1 cellular context compared by ENCODE assay signal in the genomic region with DNA sequence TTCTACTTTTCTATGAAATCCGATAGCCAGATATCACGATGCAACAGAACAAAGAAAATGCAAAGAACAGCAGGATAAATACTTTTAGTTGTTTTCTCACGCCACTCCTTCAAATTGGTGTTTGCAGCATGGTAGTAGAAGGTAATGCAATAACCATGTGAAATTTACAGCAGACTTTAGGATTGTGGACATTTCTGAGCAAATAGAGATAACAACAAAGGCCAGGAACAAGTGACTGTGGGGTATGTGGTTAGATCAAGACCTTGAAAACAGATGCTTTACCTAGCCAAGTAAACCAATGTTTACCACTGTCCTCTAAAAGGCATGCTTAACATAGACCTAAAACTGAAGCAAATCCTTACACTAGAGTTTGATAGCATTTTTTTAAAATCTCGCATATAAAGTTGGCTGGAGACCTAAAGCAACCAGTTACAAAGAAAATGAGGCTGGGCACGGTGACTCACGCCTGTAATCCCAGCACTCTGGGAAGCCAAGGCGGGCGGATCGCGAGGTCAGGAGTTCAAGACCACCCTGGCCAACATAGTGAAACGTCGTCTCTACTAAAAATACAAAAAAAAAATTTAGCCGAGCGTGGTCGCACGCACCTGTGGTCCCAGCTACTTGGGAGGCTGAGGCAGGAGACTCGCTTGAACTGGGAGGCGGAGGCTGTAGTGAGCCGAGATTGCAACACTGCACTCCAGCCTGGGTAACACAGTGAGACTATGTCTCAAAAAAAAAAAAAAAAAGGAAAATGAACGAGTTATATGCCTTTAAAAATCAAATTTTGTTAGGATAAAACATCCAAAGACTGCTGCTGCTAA.
TF ChIP-seq lines count a peak whose summit lies in the region.

No MANE protein-coding gene starts in this region.

TF ChIP-seq in HepG2, 621 proteins besides CTCF, POLR2A, EP300 and RAD21 (continued from another document and continues in another):
- TF ChIP-seq MIXL1 (CRISPR knock-in tag; IDR thresholded peaks at IDR 0.05) (peak; percentile 34; the same call in 1 of the 2 replicates), NFIB (CRISPR knock-in tag; IDR thresholded peaks at IDR 0.05; ENCODE audit: borderline replicate concordance) (no peak), GTF3A (CRISPR knock-in tag; conservative IDR thresholded peaks at IDR 0.05) (no peak), ZNF549 (CRISPR knock-in tag; IDR thresholded peaks at IDR 0.05) (no peak), SOX5 (CRISPR knock-in tag; IDR thresholded peaks at IDR 0.05; ENCODE audit: borderline replicate concordance) (peak; percentile 94), MED1 (CRISPR knock-in tag; IDR thresholded peaks at IDR 0.05) (peak; percentile 85), ZFX (CRISPR knock-in tag; IDR thresholded peaks at IDR 0.05; ENCODE audit: low read depth) (no peak), CREB1 (IDR thresholded peaks at IDR 0.05) (no peak), CREB1 (CRISPR knock-in tag; IDR thresholded peaks at IDR 0.05) (peak; percentile 29; the same call in 1 of the 2 replicates), NR2F6 (IDR thresholded peaks at IDR 0.05) (peak; percentile 53), NR2F6 (CRISPR knock-in tag; IDR thresholded peaks at IDR 0.05) (peak; percentile 58; the same call in 1 of the 2 replicates), SIN3A (IDR thresholded peaks at IDR 0.05; ENCODE audit: borderline replicate concordance, low read depth, low read length) (no peak), DPF2 (CRISPR knock-in tag; IDR thresholded peaks at IDR 0.05; ENCODE audit: borderline replicate concordance, low read depth) (0 out of 2 replicates have a peak, but pooled peaks have one; percentile 17), MTF1 (CRISPR knock-in tag; IDR thresholded peaks at IDR 0.05) (no peak), ZNF468 (CRISPR knock-in tag; IDR thresholded peaks at IDR 0.05) (no peak), ZNF264 (CRISPR knock-in tag; IDR thresholded peaks at IDR 0.05) (no peak), ZNF841 (CRISPR knock-in tag; IDR thresholded peaks at IDR 0.05; ENCODE audit: borderline replicate concordance) (no peak), NCOA5 (CRISPR knock-in tag; IDR thresholded peaks at IDR 0.05) (no peak), POLR2AphosphoS2 (IDR thresholded peaks at IDR 0.05; ENCODE audit: low read depth, low read length) (no peak), SP4 (CRISPR knock-in tag; IDR thresholded peaks at IDR 0.05) (no peak), ZMYM4 (CRISPR knock-in tag; IDR thresholded peaks at IDR 0.05) (peak; percentile 51; the same call in 1 of the 2 replicates), SKI (IDR thresholded peaks at IDR 0.05; ENCODE audit: partially characterized antibody) (peak; percentile 74), PAWR (CRISPR knock-in tag; IDR thresholded peaks at IDR 0.05; ENCODE audit: borderline replicate concordance) (no peak), HMG20A (CRISPR knock-in tag; IDR thresholded peaks at IDR 0.05; ENCODE audit: borderline replicate concordance) (peak; percentile 84), ZSCAN9 (CRISPR knock-in tag; IDR thresholded peaks at IDR 0.05; ENCODE audit: borderline replicate concordance) (peak; percentile 79; the same call in 1 of the 2 replicates), REL (CRISPR knock-in tag; conservative IDR thresholded peaks at IDR 0.05) (no peak), CCDC6 (CRISPR knock-in tag; IDR thresholded peaks at IDR 0.05) (no peak)
- TF ChIP-seq, protein P1, sequence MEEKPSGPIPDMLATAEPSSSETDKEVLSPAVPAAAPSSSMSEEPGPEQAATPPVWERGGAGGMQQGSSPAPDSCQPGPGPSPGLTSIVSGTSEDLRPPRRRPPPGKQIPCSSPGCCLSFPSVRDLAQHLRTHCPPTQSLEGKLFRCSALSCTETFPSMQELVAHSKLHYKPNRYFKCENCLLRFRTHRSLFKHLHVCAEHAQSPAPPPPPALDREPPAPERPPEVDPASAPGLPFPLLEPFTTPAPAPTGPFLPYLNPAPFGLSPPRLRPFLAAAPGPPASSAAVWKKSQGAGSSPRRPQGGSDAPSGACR (CRISPR knock-in tag; IDR thresholded peaks at IDR 0.05) = no peak; the same call in 1 of the 2 replicates
- TF ChIP-seq, protein P2, sequence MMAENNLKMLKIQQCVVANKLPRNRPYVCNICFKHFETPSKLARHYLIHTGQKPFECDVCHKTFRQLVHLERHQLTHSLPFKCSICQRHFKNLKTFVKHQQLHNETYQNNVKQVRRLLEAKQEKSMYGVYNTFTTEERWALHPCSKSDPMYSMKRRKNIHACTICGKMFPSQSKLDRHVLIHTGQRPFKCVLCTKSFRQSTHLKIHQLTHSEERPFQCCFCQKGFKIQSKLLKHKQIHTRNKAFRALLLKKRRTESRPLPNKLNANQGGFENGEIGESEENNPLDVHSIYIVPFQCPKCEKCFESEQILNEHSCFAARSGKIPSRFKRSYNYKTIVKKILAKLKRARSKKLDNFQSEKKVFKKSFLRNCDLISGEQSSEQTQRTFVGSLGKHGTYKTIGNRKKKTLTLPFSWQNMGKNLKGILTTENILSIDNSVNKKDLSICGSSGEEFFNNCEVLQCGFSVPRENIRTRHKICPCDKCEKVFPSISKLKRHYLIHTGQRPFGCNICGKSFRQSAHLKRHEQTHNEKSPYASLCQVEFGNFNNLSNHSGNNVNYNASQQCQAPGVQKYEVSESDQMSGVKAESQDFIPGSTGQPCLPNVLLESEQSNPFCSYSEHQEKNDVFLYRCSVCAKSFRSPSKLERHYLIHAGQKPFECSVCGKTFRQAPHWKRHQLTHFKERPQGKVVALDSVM (CRISPR knock-in tag; IDR thresholded peaks at IDR 0.05) = peak; percentile 94
- TF ChIP-seq, protein P3, sequence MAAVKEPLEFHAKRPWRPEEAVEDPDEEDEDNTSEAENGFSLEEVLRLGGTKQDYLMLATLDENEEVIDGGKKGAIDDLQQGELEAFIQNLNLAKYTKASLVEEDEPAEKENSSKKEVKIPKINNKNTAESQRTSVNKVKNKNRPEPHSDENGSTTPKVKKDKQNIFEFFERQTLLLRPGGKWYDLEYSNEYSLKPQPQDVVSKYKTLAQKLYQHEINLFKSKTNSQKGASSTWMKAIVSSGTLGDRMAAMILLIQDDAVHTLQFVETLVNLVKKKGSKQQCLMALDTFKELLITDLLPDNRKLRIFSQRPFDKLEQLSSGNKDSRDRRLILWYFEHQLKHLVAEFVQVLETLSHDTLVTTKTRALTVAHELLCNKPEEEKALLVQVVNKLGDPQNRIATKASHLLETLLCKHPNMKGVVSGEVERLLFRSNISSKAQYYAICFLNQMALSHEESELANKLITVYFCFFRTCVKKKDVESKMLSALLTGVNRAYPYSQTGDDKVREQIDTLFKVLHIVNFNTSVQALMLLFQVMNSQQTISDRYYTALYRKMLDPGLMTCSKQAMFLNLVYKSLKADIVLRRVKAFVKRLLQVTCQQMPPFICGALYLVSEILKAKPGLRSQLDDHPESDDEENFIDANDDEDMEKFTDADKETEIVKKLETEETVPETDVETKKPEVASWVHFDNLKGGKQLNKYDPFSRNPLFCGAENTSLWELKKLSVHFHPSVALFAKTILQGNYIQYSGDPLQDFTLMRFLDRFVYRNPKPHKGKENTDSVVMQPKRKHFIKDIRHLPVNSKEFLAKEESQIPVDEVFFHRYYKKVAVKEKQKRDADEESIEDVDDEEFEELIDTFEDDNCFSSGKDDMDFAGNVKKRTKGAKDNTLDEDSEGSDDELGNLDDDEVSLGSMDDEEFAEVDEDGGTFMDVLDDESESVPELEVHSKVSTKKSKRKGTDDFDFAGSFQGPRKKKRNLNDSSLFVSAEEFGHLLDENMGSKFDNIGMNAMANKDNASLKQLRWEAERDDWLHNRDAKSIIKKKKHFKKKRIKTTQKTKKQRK (IDR thresholded peaks at IDR 0.05; ENCODE audit: low read length) = no peak
- TF ChIP-seq, protein P4, sequence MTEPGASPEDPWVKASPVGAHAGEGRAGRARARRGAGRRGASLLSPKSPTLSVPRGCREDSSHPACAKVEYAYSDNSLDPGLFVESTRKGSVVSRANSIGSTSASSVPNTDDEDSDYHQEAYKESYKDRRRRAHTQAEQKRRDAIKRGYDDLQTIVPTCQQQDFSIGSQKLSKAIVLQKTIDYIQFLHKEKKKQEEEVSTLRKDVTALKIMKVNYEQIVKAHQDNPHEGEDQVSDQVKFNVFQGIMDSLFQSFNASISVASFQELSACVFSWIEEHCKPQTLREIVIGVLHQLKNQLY (CRISPR knock-in tag; IDR thresholded peaks at IDR 0.05) = no peak
- TF ChIP-seq, protein P5, sequence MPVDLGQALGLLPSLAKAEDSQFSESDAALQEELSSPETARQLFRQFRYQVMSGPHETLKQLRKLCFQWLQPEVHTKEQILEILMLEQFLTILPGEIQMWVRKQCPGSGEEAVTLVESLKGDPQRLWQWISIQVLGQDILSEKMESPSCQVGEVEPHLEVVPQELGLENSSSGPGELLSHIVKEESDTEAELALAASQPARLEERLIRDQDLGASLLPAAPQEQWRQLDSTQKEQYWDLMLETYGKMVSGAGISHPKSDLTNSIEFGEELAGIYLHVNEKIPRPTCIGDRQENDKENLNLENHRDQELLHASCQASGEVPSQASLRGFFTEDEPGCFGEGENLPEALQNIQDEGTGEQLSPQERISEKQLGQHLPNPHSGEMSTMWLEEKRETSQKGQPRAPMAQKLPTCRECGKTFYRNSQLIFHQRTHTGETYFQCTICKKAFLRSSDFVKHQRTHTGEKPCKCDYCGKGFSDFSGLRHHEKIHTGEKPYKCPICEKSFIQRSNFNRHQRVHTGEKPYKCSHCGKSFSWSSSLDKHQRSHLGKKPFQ (CRISPR knock-in tag; IDR thresholded peaks at IDR 0.05; ENCODE audit: insufficient replicate concordance) = no peak
- TF ChIP-seq, protein P6, sequence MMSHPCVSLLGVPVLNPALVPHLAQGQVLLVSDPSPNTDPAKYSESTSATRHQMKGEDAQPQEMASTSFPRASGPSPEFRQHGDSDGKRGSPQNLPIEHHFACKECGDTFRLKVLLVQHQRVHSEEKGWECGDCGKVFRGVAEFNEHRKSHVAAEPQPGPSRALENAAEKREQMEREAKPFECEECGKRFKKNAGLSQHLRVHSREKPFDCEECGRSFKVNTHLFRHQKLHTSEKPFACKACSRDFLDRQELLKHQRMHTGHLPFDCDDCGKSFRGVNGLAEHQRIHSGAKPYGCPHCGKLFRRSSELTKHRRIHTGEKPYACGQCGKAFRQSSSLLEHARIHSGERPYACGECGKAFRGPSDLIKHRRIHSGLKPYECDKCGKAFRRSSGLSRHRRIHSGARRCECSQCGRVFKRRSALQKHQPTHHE (CRISPR knock-in tag; IDR thresholded peaks at IDR 0.05; ENCODE audit: borderline replicate concordance) = no peak
- TF ChIP-seq, protein P7, sequence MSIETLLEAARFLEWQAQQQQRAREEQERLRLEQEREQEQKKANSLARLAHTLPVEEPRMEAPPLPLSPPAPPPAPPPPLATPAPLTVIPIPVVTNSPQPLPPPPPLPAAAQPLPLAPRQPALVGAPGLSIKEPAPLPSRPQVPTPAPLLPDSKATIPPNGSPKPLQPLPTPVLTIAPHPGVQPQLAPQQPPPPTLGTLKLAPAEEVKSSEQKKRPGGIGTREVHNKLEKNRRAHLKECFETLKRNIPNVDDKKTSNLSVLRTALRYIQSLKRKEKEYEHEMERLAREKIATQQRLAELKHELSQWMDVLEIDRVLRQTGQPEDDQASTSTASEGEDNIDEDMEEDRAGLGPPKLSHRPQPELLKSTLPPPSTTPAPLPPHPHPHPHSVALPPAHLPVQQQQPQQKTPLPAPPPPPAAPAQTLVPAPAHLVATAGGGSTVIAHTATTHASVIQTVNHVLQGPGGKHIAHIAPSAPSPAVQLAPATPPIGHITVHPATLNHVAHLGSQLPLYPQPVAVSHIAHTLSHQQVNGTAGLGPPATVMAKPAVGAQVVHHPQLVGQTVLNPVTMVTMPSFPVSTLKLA (IDR thresholded peaks at IDR 0.05) = peak; percentile 37; the same call in 1 of the 2 replicates
- TF ChIP-seq, protein P8, sequence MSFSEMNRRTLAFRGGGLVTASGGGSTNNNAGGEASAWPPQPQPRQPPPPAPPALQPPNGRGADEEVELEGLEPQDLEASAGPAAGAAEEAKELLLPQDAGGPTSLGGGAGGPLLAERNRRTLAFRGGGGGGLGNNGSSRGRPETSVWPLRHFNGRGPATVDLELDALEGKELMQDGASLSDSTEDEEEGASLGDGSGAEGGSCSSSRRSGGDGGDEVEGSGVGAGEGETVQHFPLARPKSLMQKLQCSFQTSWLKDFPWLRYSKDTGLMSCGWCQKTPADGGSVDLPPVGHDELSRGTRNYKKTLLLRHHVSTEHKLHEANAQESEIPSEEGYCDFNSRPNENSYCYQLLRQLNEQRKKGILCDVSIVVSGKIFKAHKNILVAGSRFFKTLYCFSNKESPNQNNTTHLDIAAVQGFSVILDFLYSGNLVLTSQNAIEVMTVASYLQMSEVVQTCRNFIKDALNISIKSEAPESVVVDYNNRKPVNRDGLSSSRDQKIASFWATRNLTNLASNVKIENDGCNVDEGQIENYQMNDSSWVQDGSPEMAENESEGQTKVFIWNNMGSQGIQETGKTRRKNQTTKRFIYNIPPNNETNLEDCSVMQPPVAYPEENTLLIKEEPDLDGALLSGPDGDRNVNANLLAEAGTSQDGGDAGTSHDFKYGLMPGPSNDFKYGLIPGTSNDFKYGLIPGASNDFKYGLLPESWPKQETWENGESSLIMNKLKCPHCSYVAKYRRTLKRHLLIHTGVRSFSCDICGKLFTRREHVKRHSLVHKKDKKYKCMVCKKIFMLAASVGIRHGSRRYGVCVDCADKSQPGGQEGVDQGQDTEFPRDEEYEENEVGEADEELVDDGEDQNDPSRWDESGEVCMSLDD (CRISPR knock-in tag; IDR thresholded peaks at IDR 0.05; ENCODE audit: borderline replicate concordance) = no peak
- TF ChIP-seq, protein P9, sequence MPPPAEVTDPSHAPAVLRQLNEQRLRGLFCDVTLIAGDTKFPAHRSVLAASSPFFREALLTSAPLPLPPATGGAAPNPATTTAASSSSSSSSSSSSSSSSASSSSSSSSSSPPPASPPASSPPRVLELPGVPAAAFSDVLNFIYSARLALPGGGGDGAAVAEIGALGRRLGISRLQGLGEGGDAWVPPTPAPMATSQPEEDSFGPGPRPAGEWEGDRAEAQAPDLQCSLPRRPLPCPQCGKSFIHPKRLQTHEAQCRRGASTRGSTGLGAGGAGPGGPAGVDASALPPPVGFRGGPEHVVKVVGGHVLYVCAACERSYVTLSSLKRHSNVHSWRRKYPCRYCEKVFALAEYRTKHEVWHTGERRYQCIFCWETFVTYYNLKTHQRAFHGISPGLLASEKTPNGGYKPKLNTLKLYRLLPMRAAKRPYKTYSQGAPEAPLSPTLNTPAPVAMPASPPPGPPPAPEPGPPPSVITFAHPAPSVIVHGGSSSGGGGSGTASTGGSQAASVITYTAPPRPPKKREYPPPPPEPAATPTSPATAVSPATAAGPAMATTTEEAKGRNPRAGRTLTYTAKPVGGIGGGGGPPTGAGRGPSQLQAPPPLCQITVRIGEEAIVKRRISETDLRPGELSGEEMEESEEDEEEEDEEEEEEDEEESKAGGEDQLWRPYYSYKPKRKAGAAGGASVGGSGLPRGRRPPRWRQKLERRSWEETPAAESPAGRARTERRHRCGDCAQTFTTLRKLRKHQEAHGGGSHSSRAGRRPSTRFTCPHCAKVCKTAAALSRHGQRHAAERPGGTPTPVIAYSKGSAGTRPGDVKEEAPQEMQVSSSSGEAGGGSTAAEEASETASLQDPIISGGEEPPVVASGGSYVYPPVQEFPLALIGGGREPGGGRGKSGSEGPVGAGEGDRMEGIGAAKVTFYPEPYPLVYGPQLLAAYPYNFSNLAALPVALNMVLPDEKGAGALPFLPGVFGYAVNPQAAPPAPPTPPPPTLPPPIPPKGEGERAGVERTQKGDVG (CRISPR knock-in tag; IDR thresholded peaks at IDR 0.05; ENCODE audit: borderline replicate concordance) = 0 out of 2 replicates have a peak, but pooled peaks have one; percentile 43
